In genomic region chr2:225041210-225041870, GRCh38 we compare ENCODE assay signal across 8 cellular contexts. TPM values are rescaled to one million over a fixed set of nuclear protein-coding genes. Genes with fewer than 3 reads are reported as not detected.
A peak's percentile ranks its signal among the peaks of the same experiment; 100 is the strongest.
DNase-seq lines count a peak whose midpoint lies in the region; TF ChIP-seq lines count a peak whose summit lies in the region.

No MANE protein-coding gene starts in this region.

- TF ChIP-seq POLR2A in NB4 (IDR thresholded peaks at IDR 0.05; ENCODE audit: extremely low read depth, insufficient read length): no peak

- H3K4me1 ChIP-seq in fibroblast of lung (ENCODE audit: control insufficient read depth, extremely low read depth, insufficient read depth, low read length) (peaks cover 8% of the 10 kb centered on the region), neuron (ENCODE audit: insufficient read depth, low read length) (peaks cover 11% of the 10 kb centered on the region)

- peak overlapping the region; percentile 68 for H3K9ac ChIP-seq in fibroblast of lung (ENCODE audit: insufficient read depth, low read length)

- H3K9me3 ChIP-seq in fibroblast of lung (ENCODE audit: control insufficient read depth, insufficient read depth, low read depth, low read length) (no peaks in the 10 kb centered on the region), neuron (ENCODE audit: low read length) (no peaks in the 10 kb centered on the region)

- DNase-seq in GM12864 (ENCODE audit: low read depth) (peak; percentile 76), HCEC 1CT (peak; percentile 64), NB4 (ENCODE audit: low read depth) (peak; percentile 83), fibroblast of lung (ENCODE audit: low read depth in 2 of 2) (peak; percentile 55 to 56), superior temporal gyrus (ENCODE audit: extremely low spot score) (peak; percentile 72), SW 1271 (lab: John Stamatoyannopoulos, UW) (no peak)
- peak; percentile 83 for DNase-seq in activated CD8-positive, alpha-beta memory T cell treated with anti-CD3 and anti-CD28 coated beads, Interleukin-2, amount 50 U/mL, for 48 hours

- no peaks in the 10 kb centered on the region for H3K36me3 ChIP-seq in fibroblast of lung (ENCODE audit: control insufficient read depth, insufficient read depth, low read length)
- H3K36me3 ChIP-seq in neuron (ENCODE audit: insufficient read depth, low read length): no peaks in the 10 kb centered on the region

- no peaks in the 10 kb centered on the region for H4K20me1 ChIP-seq in fibroblast of lung (ENCODE audit: control insufficient read depth, extremely low read depth, insufficient read depth, low read length)

- peaks cover 40% of the 10 kb centered on the region for H3K79me2 ChIP-seq in fibroblast of lung (ENCODE audit: control insufficient read depth, insufficient read depth, low read length)

- H3K27ac ChIP-seq in fibroblast of lung (ENCODE audit: insufficient read depth, low read length): peak overlapping the region; percentile 58

- no peaks in the 10 kb centered on the region for H3K27me3 ChIP-seq in fibroblast of lung (ENCODE audit: control insufficient read depth, insufficient read depth, low read length)
- H3K27me3 ChIP-seq in neuron (ENCODE audit: insufficient read depth, low read length): peaks cover 13% of the 10 kb centered on the region

- TF ChIP-seq CTCF in GM12864 (IDR thresholded peaks at IDR 0.05; ENCODE audit: low read depth, low read length, missing control alignments): no peak
- no peak for TF ChIP-seq CTCF in NB4 (IDR thresholded peaks at IDR 0.05; ENCODE audit: low read depth, low read length)
- TF ChIP-seq CTCF in fibroblast of lung (conservative IDR thresholded peaks at IDR 0.05 in 1 of 2, IDR thresholded peaks at IDR 0.05 in 1 of 2; ENCODE audit: low read depth in 1 of 2, low read length in 2 of 2): no peak

- H3K4me3 ChIP-seq in GM12864 (ENCODE audit: low read depth, low read length) (peak overlapping the region; percentile 64), NB4 (ENCODE audit: low read depth, low read length) (peak overlapping the region; percentile 17), fibroblast of lung (replicated peaks in 1 of 4; ENCODE audit: control extremely low read depth in 1 of 4, insufficient read depth in 1 of 4, low read depth in 3 of 4, low read length in 4 of 4) (peak overlapping the region; percentile 61 to 76 (median 64)), neuron (ENCODE audit: low read length) (peak overlapping the region; percentile 57)

- H3K4me2 ChIP-seq in fibroblast of lung (ENCODE audit: extremely low read depth, insufficient read depth, low read length): peak overlapping the region; percentile 95

- H2AFZ ChIP-seq in fibroblast of lung (ENCODE audit: low read length) (peak overlapping the region; percentile 13), neuron (ENCODE audit: low read depth, low read length) (peak overlapping the region; percentile 96)

RNA-seq across cellular contexts. Expression of gene DOCK10, which starts 0.9 kb away (rescaled TPM):
- 11.8 and 26.3 TPM in 2 replicates for total RNA-seq in fibroblast of lung
- polyA plus RNA-seq in fibroblast of lung: 20.8 and 36.3 TPM in 2 replicates
- 14.1 and 19.7 TPM in 2 replicates for polyA plus RNA-seq in fibroblast of lung (2012)
- polyA minus RNA-seq in fibroblast of lung (ENCODE audit: low replicate concordance): 28.5 and 30.9 TPM in 2 replicates

Comparison
In these comparisons a context has a peak if more than half of its experiments do, and no peak if none do; other contexts are left out.
1. DNase-seq: peak in GM12864 (single experiment), HCEC 1CT (single experiment), NB4 (single experiment), activated CD8-positive, alpha-beta memory T cell treated with anti-CD3 and anti-CD28 coated beads, Interleukin-2, amount 50 U/mL, for 48 hours (single experiment), fibroblast of lung (2 of 2) and superior temporal gyrus (single experiment); none in SW 1271 (0 of 2).
2. Peak in every context shown above with its lines, with median percentiles within 50 percentile points of each other: H3K4me3 ChIP-seq.